9 cellular contexts compared by ENCODE assay signal in the genomic region with DNA sequence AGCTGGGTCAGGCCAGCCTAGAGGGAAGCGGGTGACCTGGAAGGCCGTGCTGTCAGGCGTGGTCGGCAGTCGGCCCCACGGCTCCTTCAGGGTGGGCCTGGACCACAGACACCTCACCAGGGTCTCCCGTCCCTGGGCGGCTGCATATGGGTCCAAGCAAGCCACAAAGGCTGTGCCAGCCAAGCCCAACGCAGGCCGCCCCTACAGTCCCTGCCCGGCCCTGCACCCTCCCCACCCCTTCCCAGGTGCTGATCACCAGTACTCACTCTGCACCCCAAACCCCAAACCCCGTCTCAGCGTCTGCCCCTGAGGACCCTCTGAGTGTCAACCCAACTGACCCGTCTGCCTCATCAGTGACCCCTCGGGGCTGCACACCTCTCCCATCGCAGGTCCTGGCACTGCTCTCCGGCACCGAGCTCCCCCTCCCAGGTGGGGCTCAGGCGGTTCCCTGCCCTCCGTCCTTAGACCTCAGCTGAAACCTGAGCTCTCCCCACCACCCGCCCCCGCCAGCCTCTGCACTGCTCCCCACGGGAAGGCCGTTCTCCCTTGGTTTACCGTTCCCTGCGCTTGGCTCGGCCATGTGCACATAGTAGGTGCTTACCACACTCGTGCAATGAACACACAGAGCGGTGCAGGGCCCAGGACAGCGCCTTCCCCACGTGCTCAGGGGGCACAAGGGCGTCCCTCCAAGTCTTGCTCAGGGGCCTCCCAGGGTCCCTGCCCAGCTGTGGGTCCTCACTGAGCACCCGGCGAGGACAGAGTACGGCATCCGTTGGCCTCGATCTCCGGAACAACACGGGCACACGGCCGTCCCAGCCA. TPM values are rescaled to one million over a fixed set of nuclear protein-coding genes. Genes with fewer than 3 reads are reported as not detected.
A peak's percentile ranks its signal among the peaks of the same experiment; 100 is the strongest.
DNase-seq lines count a peak whose midpoint lies in the region; ATAC-seq and TF ChIP-seq lines count a peak whose summit lies in the region.
"Had no signal": no experiment of that assay in that cellular context is flagged by ENCODE, and none has a peak within 500 bp of the region (broad histone marks: within the 10 kb centered on the region; RNA-seq: fewer than 3 reads in every experiment).

No MANE protein-coding gene starts in this region.

- H3K36me3 Mint-ChIP-seq in T-helper 1 cell treated with Interleukin-12 subunit alpha and Interleukin-12 subunit beta and Interleukin-4 antibody, amounts not matched to agents 30 μg/mL and 1 μg/mL, for 36 hours (ENCODE audit: low read depth) = peaks cover 12% of the 10 kb centered on the region
- H3K36me3 Mint-ChIP-seq in glutamatergic neuron (ENCODE audit: unreplicated experiment) = peaks cover 3% of the 10 kb centered on the region

- WGBS in trophoblast cell (ENCODE audit: extremely low coverage, insufficient coverage, insufficient read length) = no CpG with 5 or more reads among the region's 41 CpGs

- H3K9me3 Mint-ChIP-seq in T-helper 1 cell treated with Interleukin-12 subunit alpha and Interleukin-12 subunit beta and Interleukin-4 antibody, amounts not matched to agents 30 μg/mL and 1 μg/mL, for 36 hours = peaks cover 4% of the 10 kb centered on the region
- H3K9me3 Mint-ChIP-seq in glutamatergic neuron (ENCODE audit: unreplicated experiment) = peaks cover 7% of the 10 kb centered on the region

- H3K27ac ChIP-seq in trophoblast cell (ENCODE audit: low read depth, low read length) = no peak overlapping the region

- peaks cover 13% of the 10 kb centered on the region for H3K79me1 ChIP-seq in trophoblast cell (ENCODE audit: low read length)

- H2BK5ac ChIP-seq in trophoblast cell (ENCODE audit: low read depth, low read length, poor library complexity) = no peak overlapping the region

- H4K8ac ChIP-seq in trophoblast cell (ENCODE audit: low read depth, low read length) = peak overlapping the region; percentile 40

- H3K23ac ChIP-seq in trophoblast cell (ENCODE audit: low read length) = no peak overlapping the region

- peaks cover 16% of the 10 kb centered on the region for H3K79me2 ChIP-seq in trophoblast cell (ENCODE audit: control insufficient read depth, insufficient read depth, low read length, poor library complexity)

- H3K18ac ChIP-seq in trophoblast cell (ENCODE audit: low read length) = no peak overlapping the region

- peak overlapping the region; percentile 79 for H3K4me3 Mint-ChIP-seq in T-helper 1 cell treated with Interleukin-12 subunit alpha and Interleukin-12 subunit beta and Interleukin-4 antibody, amounts not matched to agents 30 μg/mL and 1 μg/mL, for 36 hours
- peak overlapping the region; percentile 87 for H3K4me3 Mint-ChIP-seq in glutamatergic neuron (ENCODE audit: unreplicated experiment)

- H3K4ac ChIP-seq in trophoblast cell (ENCODE audit: low read depth, low read length) = no peak overlapping the region

- peak overlapping the region; percentile 20 for H3K27ac Mint-ChIP-seq in T-helper 1 cell treated with Interleukin-12 subunit alpha and Interleukin-12 subunit beta and Interleukin-4 antibody, amounts not matched to agents 30 μg/mL and 1 μg/mL, for 36 hours
- peak overlapping the region; percentile 66 for H3K27ac Mint-ChIP-seq in glutamatergic neuron (ENCODE audit: unreplicated experiment)

- peaks cover 16% of the 10 kb centered on the region for H3K27me3 Mint-ChIP-seq in T-helper 1 cell treated with Interleukin-12 subunit alpha and Interleukin-12 subunit beta and Interleukin-4 antibody, amounts not matched to agents 30 μg/mL and 1 μg/mL, for 36 hours (ENCODE audit: low read depth)
- peaks cover 12% of the 10 kb centered on the region for H3K27me3 Mint-ChIP-seq in glutamatergic neuron (ENCODE audit: unreplicated experiment)

- H3K4me3 ChIP-seq in trophoblast cell (ENCODE audit: low read depth, low read length) = peak overlapping the region; percentile 66

- H3K27me3 ChIP-seq in trophoblast cell (ENCODE audit: insufficient read depth, low read length) = no peaks in the 10 kb centered on the region

- H2BK12ac ChIP-seq in trophoblast cell (ENCODE audit: low read length) = no peak overlapping the region

- DNase-seq in D341Med (ENCODE audit: low spot score) (peak; percentile 27), glutamatergic neuron (peak; percentile 14), trophoblast cell (no peak), NCI-H345 (lab: John Stamatoyannopoulos, UW) (no peak), CD1c-positive myeloid dendritic cell (ENCODE audit: extremely low spot score) (no peak)
- DNase-seq in effector CD8-positive, alpha-beta T cell (lab: John Stamatoyannopoulos, UW) = no peak
- DNase-seq: SHP77 treated with DMSO at 0.1 percent for 48 hours had no signal

- peaks cover 10% of the 10 kb centered on the region for H3K9me3 ChIP-seq in trophoblast cell (ENCODE audit: insufficient read depth, low read depth, low read length)

- H4K91ac ChIP-seq in trophoblast cell (ENCODE audit: low read depth, low read length) = peak overlapping the region; percentile 2

- H4K12ac ChIP-seq in trophoblast cell (ENCODE audit: low read depth, low read length) = peak overlapping the region; percentile 13

- no peak overlapping the region for H2AK5ac ChIP-seq in trophoblast cell (ENCODE audit: low read length)

- peak overlapping the region; percentile 99 for H3K4me2 ChIP-seq in trophoblast cell (ENCODE audit: low read length)

- H2BK120ac ChIP-seq in trophoblast cell (ENCODE audit: insufficient read depth, low read length, poor library complexity) = peak overlapping the region; percentile 15

- H3K4me1 Mint-ChIP-seq in T-helper 1 cell treated with Interleukin-12 subunit alpha and Interleukin-12 subunit beta and Interleukin-4 antibody, amounts not matched to agents 30 μg/mL and 1 μg/mL, for 36 hours (ENCODE audit: low read depth) = peaks cover 9% of the 10 kb centered on the region
- H3K4me1 Mint-ChIP-seq in glutamatergic neuron (ENCODE audit: low read depth, unreplicated experiment) = peaks cover 5% of the 10 kb centered on the region

- no peak for TF ChIP-seq CTCF in glutamatergic neuron (IDR thresholded peaks at IDR 0.05; ENCODE audit: partially characterized antibody, unreplicated experiment)

- H3K36me3 ChIP-seq in trophoblast cell (ENCODE audit: control insufficient read depth in 1 of 2, insufficient read depth in 2 of 2, low read length in 2 of 2) = peaks cover 19% of the 10 kb centered on the region in 2 experiments

- H2AFZ ChIP-seq in trophoblast cell (ENCODE audit: insufficient read depth, low read length, poor library complexity) = no peak overlapping the region

- H3K4me1 ChIP-seq in trophoblast cell (ENCODE audit: control insufficient read depth in 1 of 2, insufficient read depth in 2 of 2, low read length in 2 of 2) = peaks cover 19 to 28% of the 10 kb centered on the region in 2 experiments

- no peak overlapping the region for H3K9ac ChIP-seq in trophoblast cell (ENCODE audit: low read length)

- peak overlapping the region; percentile 9 for H3K14ac ChIP-seq in trophoblast cell (ENCODE audit: low read length)

- ATAC-seq in GM21381 (IDR thresholded peaks at IDR 0.05; ENCODE audit: unreplicated experiment) = no peak

RNA-seq across cellular contexts. Expression of a gene that starts 1.4 kb away (rescaled TPM):
- 293 TPM for total RNA-seq in glutamatergic neuron (ENCODE audit: unreplicated experiment)
- 330 and 341 TPM in 2 replicates for polyA plus RNA-seq in trophoblast cell (2013)

RNA-seq across cellular contexts. Expression of a gene that starts 18.0 kb away (rescaled TPM):
- 0.17 TPM for total RNA-seq in glutamatergic neuron (ENCODE audit: unreplicated experiment)
- polyA plus RNA-seq in trophoblast cell (2013) = 0.03 TPM in 1 of 2 replicates, not detected in the other

RNA-seq across cellular contexts. Expression of a gene that starts 20.3 kb away (rescaled TPM):
- 55.3 TPM for total RNA-seq in glutamatergic neuron (ENCODE audit: unreplicated experiment)
- polyA plus RNA-seq in trophoblast cell (2013) = 30.0 and 32.8 TPM in 2 replicates

RNA-seq across cellular contexts. Expression of a gene that starts 28.4 kb away (rescaled TPM):
- total RNA-seq in glutamatergic neuron (ENCODE audit: unreplicated experiment) = not detected
- not detected in 2 replicates for polyA plus RNA-seq in trophoblast cell (2013)

RNA-seq across cellular contexts. Expression of a gene that starts 34.8 kb away (rescaled TPM):
- 9.3 TPM for total RNA-seq in glutamatergic neuron (ENCODE audit: unreplicated experiment)
- polyA plus RNA-seq in trophoblast cell (2013) = 0.69 and 0.85 TPM in 2 replicates

Comparison
In these comparisons a context has a peak if more than half of its experiments do, and no peak if none do; other contexts are left out.
1. DNase-seq: peak in D341Med (single experiment) and glutamatergic neuron (single experiment); none in trophoblast cell (0 of 2), effector CD8-positive, alpha-beta T cell (single experiment), NCI-H345 (single experiment) and CD1c-positive myeloid dendritic cell (single experiment).